27 cellular contexts compared by ENCODE assay signal in the genomic region with DNA sequence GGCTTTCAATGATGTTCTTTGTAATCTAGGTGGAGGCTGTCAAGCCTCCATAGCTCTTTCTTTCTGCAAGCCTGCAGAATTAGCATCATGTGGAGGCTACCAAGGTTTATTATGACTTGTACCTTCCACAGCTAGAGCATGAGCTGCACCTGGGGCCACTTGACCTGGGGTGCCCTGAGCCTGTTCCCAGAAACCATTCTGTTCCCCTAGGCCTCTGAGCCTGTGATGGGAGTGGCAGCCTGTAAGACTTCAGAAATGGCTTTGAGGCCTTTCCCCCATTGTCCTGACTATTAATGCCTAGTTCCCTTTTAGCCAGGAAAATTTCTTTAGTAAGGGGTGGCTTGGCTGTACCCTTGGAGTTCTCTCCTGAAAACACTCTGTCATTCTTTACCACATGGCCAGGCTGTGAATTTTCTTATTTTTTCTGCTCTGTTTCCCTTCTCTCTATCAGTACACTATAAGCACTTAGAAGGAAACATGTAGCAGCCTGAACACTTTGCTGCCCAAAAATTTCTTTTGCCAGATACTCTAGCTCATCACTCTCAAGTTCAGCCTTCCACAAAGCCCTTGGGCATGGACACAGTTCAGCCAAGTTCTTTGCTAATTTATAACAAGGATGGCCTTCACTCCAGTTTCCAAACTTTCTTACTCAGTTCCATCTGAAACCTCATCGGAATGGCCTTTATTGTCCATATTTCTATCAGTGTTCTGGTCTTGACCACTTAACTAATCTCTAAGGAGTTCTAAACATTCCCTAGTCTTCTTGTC.
"Had no signal": no experiment of that assay in that cellular context is flagged by ENCODE, and none has a peak within 500 bp of the region (broad histone marks: within the 10 kb centered on the region; RNA-seq: fewer than 3 reads in every experiment).

No MANE protein-coding gene starts in this region.

- H3K9me3 ChIP-seq: ascending aorta, gastroesophageal sphincter had no signal

- H3K4me1 ChIP-seq: ascending aorta, gastroesophageal sphincter had no signal

- DNase-seq: activated CD4-positive, alpha-beta memory T cell treated with anti-CD3 and anti-CD28 coated beads for 36 hours; activated CD4-positive, alpha-beta T cell treated with anti-CD3 and anti-CD28 coated beads for 36 hours; activated CD4-positive, alpha-beta T cell treated with anti-CD3 and anti-CD28 coated beads, Interleukin-2, amount 10 ng/mL, durations not matched to agents 24 days and 14 days; activated CD4-positive, CD25-positive, alpha-beta regulatory T cell; activated CD4-positive, CD25-positive, alpha-beta regulatory T cell treated with anti-CD3 and anti-CD28 coated beads, Interleukin-2, amount 50 U/mL, for 72 hours; activated CD8-positive, alpha-beta memory T cell treated with anti-CD3 and anti-CD28 coated beads, Interleukin-2, amount 10 ng/mL, durations not matched to agents 7 days and 5 days; activated CD8-positive, alpha-beta memory T cell treated with anti-CD3 and anti-CD28 coated beads, Interleukin-2, amount 50 U/mL, for 4 hours; activated CD8-positive, alpha-beta T cell treated with anti-CD3 and anti-CD28 coated beads, Interleukin-2, amount 10 ng/mL, durations not matched to agents 7 days and 5 days; activated effector memory CD4-positive, alpha-beta T cell treated with anti-CD3 and anti-CD28 coated beads, Interleukin-2, amount 50 U/mL, for 16 hours; activated naive CD4-positive, alpha-beta T cell treated with anti-CD3 and anti-CD28 coated beads for 36 hours; activated naive CD8-positive, alpha-beta T cell treated with anti-CD3 and anti-CD28 coated beads for 36 hours; activated naive CD8-positive, alpha-beta T cell treated with anti-CD3 and anti-CD28 coated beads, Interleukin-2, amount 50 U/mL, for 24 hours; activated T-cell treated with anti-CD3 and anti-CD28 coated beads, Interleukin-2, amount 50 U/mL, for 1 hour; activated T-cell treated with anti-CD3 and anti-CD28 coated beads, Interleukin-2, amount 50 U/mL, for 48 hours; brain microvascular endothelial cell; dorsolateral prefrontal cortex; effector memory CD4-positive, alpha-beta T cell; endodermal cell; foreskin melanocyte; T-helper 1 cell; T-helper 17 cell; T1000 had no signal

- H3K36me3 ChIP-seq: ascending aorta, brain microvascular endothelial cell, gastroesophageal sphincter had no signal

- H3K4me3 ChIP-seq: ascending aorta, coronary artery, dorsolateral prefrontal cortex, gastroesophageal sphincter had no signal

- ATAC-seq: activated CD4-positive, alpha-beta T cell treated with anti-CD3 and anti-CD28 coated beads for 36 hours; activated CD8-positive, alpha-beta memory T cell treated with anti-CD3 and anti-CD28 coated beads, Interleukin-2, amount 10 ng/mL, durations not matched to agents 7 days and 5 days; activated CD8-positive, alpha-beta T cell treated with anti-CD3 and anti-CD28 coated beads, Interleukin-2, amount 10 ng/mL, durations not matched to agents 7 days and 5 days; activated naive CD8-positive, alpha-beta T cell treated with anti-CD3 and anti-CD28 coated beads, Interleukin-2, amount 50 U/mL, for 24 hours; esophagus mucosa; gastroesophageal sphincter; T-helper 17 cell had no signal

- H3K27me3 ChIP-seq: ascending aorta, brain microvascular endothelial cell, dorsolateral prefrontal cortex, gastroesophageal sphincter had no signal

- FAIRE-seq: bronchial epithelial cell had no signal

- H3K27ac ChIP-seq: ascending aorta, brain microvascular endothelial cell, coronary artery, dorsolateral prefrontal cortex, gastroesophageal sphincter had no signal
